In genomic region chr19:48363810-48364563, GRCh38 we compare ENCODE assay signal across 1 cellular context.
A peak's percentile ranks its signal among the peaks of the same experiment; 100 is the strongest.
TF ChIP-seq lines count a peak whose summit lies in the region.

Gene SYNGR4, plus strand, starts transcription at chr19:48364367. Its CDS starts 1,476 bp downstream, at chr19:48365843.
Gene TMEM143, minus strand, starts transcription at chr19:48363940. Its CDS starts 20 bp downstream, at chr19:48363920.

TF ChIP-seq in K562, 482 proteins besides CTCF, POLR2A, EP300 and RAD21 (continued from another document and continues in another):
- TF ChIP-seq ARID3A (IDR thresholded peaks at IDR 0.05; ENCODE audit: borderline replicate concordance, low read depth, low read length) (no peak), ZNF23 (CRISPR knock-in tag; IDR thresholded peaks at IDR 0.05) (no peak), THRA (IDR thresholded peaks at IDR 0.05) (no peak), SOX6 (IDR thresholded peaks at IDR 0.05) (peak; percentile 39; the same call in 1 of the 2 replicates), IRF9 (tag; IDR thresholded peaks at IDR 0.05) (no peak), HNRNPLL (IDR thresholded peaks at IDR 0.05; ENCODE audit: low read depth, low read length, poor library complexity, severe bottlenecking) (peak; percentile 97), USF1 (CRISPR knock-in tag; IDR thresholded peaks at IDR 0.05) (peak; percentile 66), SMARCA5 (IDR thresholded peaks at IDR 0.05) (no peak), HOXB6 (CRISPR knock-in tag; IDR thresholded peaks at IDR 0.05; ENCODE audit: borderline replicate concordance) (no peak), DMBX1 (CRISPR knock-in tag; IDR thresholded peaks at IDR 0.05; ENCODE audit: borderline replicate concordance) (no peak), FOS (IDR thresholded peaks at IDR 0.05; ENCODE audit: extremely low read depth, insufficient read length) (peak; percentile 73), HNRNPUL1 (IDR thresholded peaks at IDR 0.05; ENCODE audit: low read length) (no peak), SAP30 (IDR thresholded peaks at IDR 0.05; ENCODE audit: borderline replicate concordance, insufficient read depth, low read depth, low read length, poor library complexity, severe bottlenecking) (no peak), HNRNPH1 (optimal IDR thresholded peaks at IDR 0.05; ENCODE audit: low read depth, low read length) (no peak), TCF3 (CRISPR knock-in tag; IDR thresholded peaks at IDR 0.05) (no peak; the same call in 1 of the 2 replicates), SMAD3 (CRISPR knock-in tag; conservative IDR thresholded peaks at IDR 0.05) (0 out of 2 replicates have a peak, but pooled peaks have one; percentile 6), TFAP4 (CRISPR knock-in tag; IDR thresholded peaks at IDR 0.05; ENCODE audit: borderline replicate concordance) (peak; percentile 96), ZNF583 (CRISPR knock-in tag; IDR thresholded peaks at IDR 0.05) (peak; percentile 54; the same call in 1 of the 2 replicates), ZNF668 (CRISPR knock-in tag; IDR thresholded peaks at IDR 0.05) (no peak), THAP12 (CRISPR knock-in tag; IDR thresholded peaks at IDR 0.05) (0 out of 2 replicates have a peak, but pooled peaks have one; percentile 63), CBFA2T3 (IDR thresholded peaks at IDR 0.05) (no peak), MBD2 (IDR thresholded peaks at IDR 0.05; ENCODE audit: borderline replicate concordance, low read depth) (peak; percentile 53; the same call in 1 of the 2 replicates), ILF3 (IDR thresholded peaks at IDR 0.05; ENCODE audit: borderline replicate concordance) (no peak), ZBTB2 (IDR thresholded peaks at IDR 0.05) (peak; percentile 100), ZNF592 (IDR thresholded peaks at IDR 0.05) (no peak), PHF21A (IDR thresholded peaks at IDR 0.05; ENCODE audit: borderline replicate concordance, low read depth) (no peak), KLF1 (tag; IDR thresholded peaks at IDR 0.05) (no peak; the same call in 1 of the 2 replicates), ARID4B (CRISPR knock-in tag; IDR thresholded peaks at IDR 0.05) (no peak), MEIS2 (IDR thresholded peaks at IDR 0.05; ENCODE audit: partially characterized antibody) (peak; percentile 99), ZC3H4 (CRISPR knock-in tag; IDR thresholded peaks at IDR 0.05; ENCODE audit: borderline replicate concordance) (no peak), RBBP5 (IDR thresholded peaks at IDR 0.05; ENCODE audit: borderline replicate concordance, insufficient read depth, low read length, poor library complexity, severe bottlenecking) (peak; percentile 9), ELF1 (tag; IDR thresholded peaks at IDR 0.05) (no peak; the same call in 1 of the 2 replicates), GATA2 (CRISPR knock-in tag; IDR thresholded peaks at IDR 0.05) (no peak), MEF2A (IDR thresholded peaks at IDR 0.05; ENCODE audit: control insufficient read depth, low read depth, low read length) (no peak), MEF2D (tag; conservative IDR thresholded peaks at IDR 0.05; ENCODE audit: low read depth) (no peak), ZNF24 (IDR thresholded peaks at IDR 0.05) (no peak; the same call in 1 of the 2 replicates), ZNF12 (CRISPR knock-in tag; IDR thresholded peaks at IDR 0.05) (no peak), ZNF347 (CRISPR knock-in tag; IDR thresholded peaks at IDR 0.05; ENCODE audit: low read depth) (no peak), NFYB (IDR thresholded peaks at IDR 0.05; ENCODE audit: extremely low read depth, insufficient read length) (peak; percentile 74), BCL6 (CRISPR knock-in tag; IDR thresholded peaks at IDR 0.05) (no peak), BRD4 (IDR thresholded peaks at IDR 0.05) (no peak), DPF2 (IDR thresholded peaks at IDR 0.05) (peak; percentile 46), CAMTA2 (CRISPR knock-in tag; conservative IDR thresholded peaks at IDR 0.05) (no peak), ZNF311 (CRISPR knock-in tag; IDR thresholded peaks at IDR 0.05) (no peak)
